In the genomic region with DNA sequence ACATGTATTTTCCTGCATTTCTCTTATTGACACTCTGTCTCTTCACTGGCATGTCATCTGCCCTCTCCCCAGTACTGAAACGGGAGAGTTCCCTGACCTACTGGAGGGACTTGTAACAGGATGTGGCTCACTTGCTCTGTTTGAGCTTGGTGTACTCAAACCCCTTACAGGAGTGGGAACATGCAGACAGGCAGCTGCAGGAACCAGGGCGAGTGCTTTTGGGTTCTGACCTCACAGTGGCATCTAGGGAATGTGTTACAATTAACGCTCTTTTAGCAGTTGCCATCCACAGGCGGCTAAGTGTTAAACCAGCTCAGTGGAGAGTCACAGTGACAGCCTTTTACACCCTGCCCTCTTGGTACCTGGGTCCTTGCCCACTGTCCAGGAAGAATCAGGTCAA, we compare ENCODE assay signal across 21 cellular contexts.
DNase-seq lines count a peak whose midpoint lies in the region; TF ChIP-seq lines count a peak whose summit lies in the region.
"Had no signal": no experiment of that assay in that cellular context is flagged by ENCODE, and none has a peak within 500 bp of the region (broad histone marks: within the 10 kb centered on the region; RNA-seq: fewer than 3 reads in every experiment).

No MANE protein-coding gene starts in this region.

- H3K36me3 ChIP-seq in mammary epithelial cell (ENCODE audit: insufficient read depth, low read length): no peaks in the 10 kb centered on the region
- no peaks in the 10 kb centered on the region for H3K36me3 ChIP-seq in mesendoderm (ENCODE audit: control insufficient read depth, insufficient read depth, low read length)
- H3K36me3 ChIP-seq in WERI-Rb-1: no peaks in the 10 kb centered on the region
- H3K36me3 ChIP-seq: ascending aorta had no signal

- H3K23ac ChIP-seq in mesendoderm (ENCODE audit: low read length): no peak overlapping the region

- H3K18ac ChIP-seq in mesendoderm (ENCODE audit: low read length): no peak overlapping the region

- H3K36me3 Mint-ChIP-seq in CD14-positive monocyte: no peaks in the 10 kb centered on the region
- H3K36me3 Mint-ChIP-seq: naive thymus-derived CD8-positive, alpha-beta T cell had no signal

- WGBS in mammary epithelial cell (ENCODE audit: low coverage, missing lambda C conversion rate): 12% methylated on average over 3 of the region's 4 CpGs
- WGBS in mesendoderm (ENCODE audit: extremely low coverage, insufficient coverage, low lambda C conversion rate): no CpG with 5 or more reads among the region's 4 CpGs

- H3K9ac ChIP-seq in mammary epithelial cell (ENCODE audit: insufficient read depth, low read length): no peak overlapping the region
- no peak overlapping the region for H3K9ac ChIP-seq in mesendoderm (ENCODE audit: low read length)

- in situ Hi-C loops in mammary epithelial cell (cut with MboI; ENCODE audit: low sequenced_read_pairs in 2 of 2): no loop called here

- H3K27me3 ChIP-seq in mammary epithelial cell (ENCODE audit: insufficient read depth, low read length) (no peaks in the 10 kb centered on the region), mesendoderm (ENCODE audit: insufficient read depth, low read length, poor library complexity) (no peaks in the 10 kb centered on the region), WERI-Rb-1 (ENCODE audit: insufficient read depth, low read depth, severe bottlenecking) (no peaks in the 10 kb centered on the region)
- H3K27me3 ChIP-seq: ascending aorta, tibial nerve had no signal

- no peaks in the 10 kb centered on the region for H3K9me3 ChIP-seq in mammary epithelial cell (replicated peaks; ENCODE audit: insufficient read depth, low read length)
- no peaks in the 10 kb centered on the region for H3K9me3 ChIP-seq in WERI-Rb-1 (ENCODE audit: severe bottlenecking)
- H3K9me3 ChIP-seq: ascending aorta, Caco-2, tibial nerve had no signal

- intact Hi-C loops in mammary epithelial cell (cut with micrococcal nuclease): no loop called here
- intact Hi-C loops in CD14-positive monocyte (cut with micrococcal nuclease): no loop called here

- H4K5ac ChIP-seq in mesendoderm (ENCODE audit: low read length): no peak overlapping the region

- peak overlapping the region; percentile 25 for H3K4me2 ChIP-seq in mammary epithelial cell (ENCODE audit: insufficient read depth, low read depth, low read length)
- H3K4me2 ChIP-seq in mesendoderm (ENCODE audit: low read length): no peak overlapping the region

- H3K79me1 ChIP-seq in mesendoderm (ENCODE audit: low read length): no peaks in the 10 kb centered on the region

- H3K27ac ChIP-seq in mammary epithelial cell (ENCODE audit: insufficient read depth, low read depth, low read length) (no peak overlapping the region), mesendoderm (ENCODE audit: low read depth, low read length) (no peak overlapping the region), WERI-Rb-1 (no peak overlapping the region)
- H3K27ac ChIP-seq: ascending aorta, epithelial cell of prostate, HL-60, tibial nerve had no signal

- no peak overlapping the region for H2AK5ac ChIP-seq in mesendoderm (ENCODE audit: low read length)

- no peak overlapping the region for H3K4me3 Mint-ChIP-seq in CD14-positive monocyte
- H3K4me3 Mint-ChIP-seq: activated CD4-positive, alpha-beta T cell treated with anti-CD3 and anti-CD28 coated beads, Interleukin-2, amount 10 ng/mL, durations not matched to agents 24 days and 14 days; dendritic cell treated with granulocyte-macrophage colony-stimulating factor and Interleukin-4, amounts not matched to agents 40 ng/mL and 50 ng/mL, for 4 days had no signal

- no peak overlapping the region for H3K4ac ChIP-seq in mesendoderm (ENCODE audit: low read depth, low read length)

- H3K4me1 ChIP-seq in mammary epithelial cell (ENCODE audit: insufficient read depth, low read length): peaks cover 27% of the 10 kb centered on the region
- peaks cover 3% of the 10 kb centered on the region for H3K4me1 ChIP-seq in mesendoderm (ENCODE audit: control insufficient read depth, low read depth, low read length)
- H3K4me1 ChIP-seq: Caco-2 had no signal

- peak overlapping the region; percentile 80 for H2AFZ ChIP-seq in mammary epithelial cell (ENCODE audit: low read depth, low read length)

- H2BK15ac ChIP-seq in mesendoderm (replicated peaks; ENCODE audit: low read depth): no peak overlapping the region

- H3K9me3 Mint-ChIP-seq in CD14-positive monocyte: peaks cover 0 to 11% (median 4%) of the 10 kb centered on the region in 7 donors
- H3K9me3 Mint-ChIP-seq: activated CD4-positive, alpha-beta T cell treated with anti-CD3 and anti-CD28 coated beads, Interleukin-2, amount 10 ng/mL, durations not matched to agents 24 days and 14 days had no signal

- CTCF ChIA-PET in mammary epithelial cell (lab: Charles Lee; ENCODE audit: low non-redundant PET): no interaction called here

- H3K4me1 Mint-ChIP-seq in CD14-positive monocyte: no peaks in the 10 kb centered on the region
- H3K4me1 Mint-ChIP-seq: activated CD4-positive, alpha-beta T cell treated with anti-CD3 and anti-CD28 coated beads, Interleukin-2, amount 10 ng/mL, durations not matched to agents 24 days and 14 days; naive thymus-derived CD8-positive, alpha-beta T cell had no signal

- no peak overlapping the region for H4K8ac ChIP-seq in mesendoderm (ENCODE audit: low read depth, low read length)

- BruUV-seq in mammary epithelial cell (replicated peaks; lab: Mats Ljungman, UMichigan): no TSS peak

- H2BK120ac ChIP-seq in mesendoderm (ENCODE audit: low read depth, low read length): no peak overlapping the region

- DNase-seq in Daoy (ENCODE audit: low read depth) (peak; percentile 71), MV-4-11 (lab: John Stamatoyannopoulos, UW) (peak; percentile 30), mammary epithelial cell (peak; percentile 52), mesendoderm (peak; percentile 94), NCI-H1436 (lab: John Stamatoyannopoulos, UW) (no peak), CD14-positive monocyte (ENCODE audit: low spot score) (no peak), WERI-Rb-1 (no peak), GM19240 (ENCODE audit: insufficient read length, low spot score) (no peak)
- DNase-seq: activated CD4-positive, alpha-beta T cell treated with anti-CD3 and anti-CD28 coated beads, Interleukin-2, amount 10 ng/mL, durations not matched to agents 24 days and 14 days; activated CD8-positive, alpha-beta memory T cell treated with anti-CD3 and anti-CD28 coated beads, Interleukin-2, amount 50 U/mL, for 48 hours; Caco-2; GOT3; naive thymus-derived CD8-positive, alpha-beta T cell; NCI-H226 had no signal

- H4K20me1 ChIP-seq in mammary epithelial cell (ENCODE audit: insufficient read depth, low read length): no peaks in the 10 kb centered on the region

- dilution Hi-C loops in mammary epithelial cell (cut with HindIII; ENCODE audit: low sequenced_read_pairs): no loop called here

- no peak overlapping the region for H2BK5ac ChIP-seq in mesendoderm (ENCODE audit: low read length)

- no peaks in the 10 kb centered on the region for H3K27me3 Mint-ChIP-seq in CD14-positive monocyte (ENCODE audit: low read depth in 3 of 3)
- H3K27me3 Mint-ChIP-seq: activated CD4-positive, alpha-beta T cell treated with anti-CD3 and anti-CD28 coated beads, Interleukin-2, amount 10 ng/mL, durations not matched to agents 24 days and 14 days; dendritic cell treated with granulocyte-macrophage colony-stimulating factor and Interleukin-4, amounts not matched to agents 40 ng/mL and 50 ng/mL, for 4 days; naive thymus-derived CD8-positive, alpha-beta T cell had no signal

- no peak overlapping the region for H3K27ac Mint-ChIP-seq in CD14-positive monocyte
- H3K27ac Mint-ChIP-seq: dendritic cell treated with granulocyte-macrophage colony-stimulating factor and Interleukin-4, amounts not matched to agents 40 ng/mL and 50 ng/mL, for 4 days; naive thymus-derived CD8-positive, alpha-beta T cell had no signal

- H3K56ac ChIP-seq in mesendoderm (ENCODE audit: low read length): no peak overlapping the region

- TF ChIP-seq CTCF in mammary epithelial cell (conservative IDR thresholded peaks at IDR 0.05 in 1 of 2, IDR thresholded peaks at IDR 0.05 in 1 of 2; ENCODE audit: extremely low read depth in 1 of 2, insufficient read depth in 1 of 2, low read depth in 1 of 2, low read length in 2 of 2) (no peak), CD14-positive monocyte (IDR thresholded peaks at IDR 0.05) (no peak), WERI-Rb-1 (IDR thresholded peaks at IDR 0.05; ENCODE audit: low read depth, low read length) (no peak)

- H3K4me3 ChIP-seq in mammary epithelial cell (replicated peaks in 1 of 3; ENCODE audit: insufficient read depth in 1 of 3, low read depth in 2 of 3, low read length in 3 of 3) (no peak overlapping the region), mesendoderm (ENCODE audit: low read length) (no peak overlapping the region), WERI-Rb-1 (ENCODE audit: low read depth, low read length) (no peak overlapping the region)
- H3K4me3 ChIP-seq: ascending aorta, K562, lung, tibial nerve had no signal

- H3K79me2 ChIP-seq in mammary epithelial cell (ENCODE audit: insufficient read depth, low read length) (no peaks in the 10 kb centered on the region), mesendoderm (ENCODE audit: control insufficient read depth, insufficient read depth, low read length) (no peaks in the 10 kb centered on the region)

Comparison
In these comparisons a context has a peak if more than half of its experiments do, and no peak if none do; other contexts are left out.
1. DNase-seq: peak in Daoy (single experiment), MV-4-11 (single experiment), mammary epithelial cell (single experiment) and mesendoderm (single experiment); none in NCI-H1436 (single experiment), CD14-positive monocyte (single experiment), WERI-Rb-1 (single experiment) and GM19240 (single experiment).